ENCODE assay signal across 7 cellular contexts in genomic region chr14:75258079-75258802, GRCh38. TPM values are rescaled to one million over a fixed set of nuclear protein-coding genes. Genes with fewer than 3 reads are reported as not detected.
DNase-seq lines count a peak whose midpoint lies in the region; ATAC-seq and TF ChIP-seq lines count a peak whose summit lies in the region.

No MANE protein-coding gene starts in this region.

- H3K36me3 ChIP-seq in PC-9 (ENCODE audit: low read depth) = no peaks in the 10 kb centered on the region
- no peaks in the 10 kb centered on the region for H3K36me3 ChIP-seq in esophagus squamous epithelium

- H3F3A ChIP-seq in PC-9 (ENCODE audit: insufficient read depth, low read depth) = peaks cover 66% of the 10 kb centered on the region

- peak overlapping the region; percentile 91 for H3K4me2 ChIP-seq in PC-9

- no peaks in the 10 kb centered on the region for H4K20me1 ChIP-seq in PC-9 (ENCODE audit: insufficient read depth)

- intact Hi-C loops in PC-9 (cut with micrococcal nuclease; ENCODE audit: unreplicated experiment) (loop anchor here (5.0 kb wide), 2 partner anchors 36 to 194 kb away; no protein-coding TSS in a partner anchor), esophagus squamous epithelium (cut with DNase I) (no loop called here)

- H3K4me1 ChIP-seq in PC-9 (replicated peaks; ENCODE audit: insufficient read depth) (peaks cover 68% of the 10 kb centered on the region), esophagus squamous epithelium (peaks cover 41 to 81% (median 42%) of the 10 kb centered on the region in 3 donors)

- H3K27ac Mint-ChIP-seq in osteocyte (ENCODE audit: unreplicated experiment) = peak overlapping the region; percentile 100

- H3K36me3 Mint-ChIP-seq in osteocyte (ENCODE audit: unreplicated experiment) = no peaks in the 10 kb centered on the region

- H3K9me2 ChIP-seq in PC-9 (ENCODE audit: insufficient read depth) = no peaks in the 10 kb centered on the region

- 13 to 24% methylated on average over 11 to 12 of the region's 12 CpGs for WGBS in esophagus squamous epithelium, 2 donors

- TF ChIP-seq CTCF in PC-9 (conservative IDR thresholded peaks at IDR 0.05) = no peak
- no peak for TF ChIP-seq CTCF in esophagus squamous epithelium (IDR thresholded peaks at IDR 0.05)
- peak; percentile 6 for TF ChIP-seq CTCF in osteocyte (IDR thresholded peaks at IDR 0.05)

- POLR2A ChIA-PET in PC-9 (lab: Charles Lee; ENCODE audit: unreplicated experiment) = interaction anchor here (0.6 to 2.8 kb wide), 11 partner anchors 9 to 127 kb away, joined by 3 to 63 read pairs (median 8); partner anchors contain the start of gene FOS

- no peaks in the 10 kb centered on the region for H3K27me3 Mint-ChIP-seq in osteocyte (ENCODE audit: unreplicated experiment)

- H3K4me3 Mint-ChIP-seq in osteocyte (ENCODE audit: unreplicated experiment) = peak overlapping the region; percentile 84

- H3K79me2 ChIP-seq in PC-9 (ENCODE audit: low read depth) = no peaks in the 10 kb centered on the region

- H3K4me1 Mint-ChIP-seq in osteocyte (ENCODE audit: unreplicated experiment) = peaks cover 31% of the 10 kb centered on the region

- peak overlapping the region; percentile 56 for H3K4me3 ChIP-seq in PC-9
- H3K4me3 ChIP-seq in esophagus squamous epithelium = peak overlapping the region; percentile 19 to 68 (median 43)

- BruUV-seq in PC-9 (replicated peaks; lab: Mats Ljungman, UMichigan) = TSS peak; percentile 85

- H3K9me3 ChIP-seq in PC-9 (ENCODE audit: insufficient read depth, low read depth) = no peaks in the 10 kb centered on the region
- no peaks in the 10 kb centered on the region for H3K9me3 ChIP-seq in esophagus squamous epithelium

- TF ChIP-seq POLR2A in esophagus squamous epithelium (IDR thresholded peaks at IDR 0.05) = no peak

- DNase-seq in PC-9 (peak in 1 of 2 experiments; percentile 56), esophagus squamous epithelium (lab: John Stamatoyannopoulos, UW) (no peak), osteocyte (ENCODE audit: extremely low spot score, unreplicated experiment) (no peak), HuH-7.5 (ENCODE audit: low spot score) (no peak), NAMALWA (ENCODE audit: low spot score) (no peak)

- H3K27me3 ChIP-seq in PC-9 (ENCODE audit: insufficient read depth, low read depth) (no peaks in the 10 kb centered on the region), esophagus squamous epithelium (no peaks in the 10 kb centered on the region)

- H3K27ac ChIP-seq in PC-9 (peak overlapping the region; percentile 83), esophagus squamous epithelium (peak overlapping the region; percentile 87 to 99 (median 96))

- H3K9me3 Mint-ChIP-seq in osteocyte (ENCODE audit: unreplicated experiment) = no peaks in the 10 kb centered on the region

- ATAC-seq in GM21526 (IDR thresholded peaks at IDR 0.05; ENCODE audit: low FRiP score, unreplicated experiment) (peak; percentile 34), HG03469 (IDR thresholded peaks at IDR 0.05; ENCODE audit: unreplicated experiment) (no peak)

- H2AFZ ChIP-seq in PC-9 = peak overlapping the region; percentile 77

- CTCF ChIA-PET in PC-9 (lab: Charles Lee) = interaction anchor here (0.6 to 1.0 kb wide), 5 partner anchors 28 to 303 kb away, joined by 3 to 7 read pairs (median 5); no protein-coding TSS in a partner anchor

RNA-seq across cellular contexts. Expression of gene FOS, which starts 20.4 kb away (rescaled TPM):
- total RNA-seq in PC-9 (2021) = 84.6 and 154 TPM in 2 replicates
- total RNA-seq in esophagus squamous epithelium = 100 to 1,000 TPM in 1 of 4 donors, 10 to 100 TPM in 3; 62.2 to 181 (median 88.6) TPM
- 438 and 598 TPM in 2 replicates for total RNA-seq in osteocyte
